In genomic region chr3:196207833-196208607, GRCh38 we compare ENCODE assay signal across 8 cellular contexts. TPM values are rescaled to one million over a fixed set of nuclear protein-coding genes. Genes with fewer than 3 reads are reported as not detected.
DNase-seq lines count a peak whose midpoint lies in the region; ATAC-seq and TF ChIP-seq lines count a peak whose summit lies in the region.

No MANE protein-coding gene starts in this region.

- CTCF ChIA-PET in BJ (lab: Yijun Ruan, JAX), result no interaction called here

- H3K27me3 ChIP-seq in BJ (ENCODE audit: control insufficient read depth, insufficient read depth, low read length) (peaks cover 11% of the 10 kb centered on the region), MG63 (no peaks in the 10 kb centered on the region), neutrophil (no peaks in the 10 kb centered on the region)

- H3K27ac ChIP-seq in neutrophil, result peak overlapping the region; percentile 59

- H3K4me3 ChIP-seq in BJ (ENCODE audit: low read depth, low read length) (peak overlapping the region; percentile 34), MG63 (peak overlapping the region; percentile 29; the same call in 1 of the 2 replicates), epithelial cell of proximal tubule (ENCODE audit: low read depth, low read length) (peak overlapping the region; percentile 35), neutrophil (ENCODE audit: low read depth in 1 of 2, low read length in 1 of 2) (peak overlapping the region; percentile 77 to 82)

- H3K4me1 ChIP-seq in neutrophil (ENCODE audit: control insufficient read depth in 1 of 2, insufficient read depth in 1 of 2, low read depth in 1 of 2, low read length in 1 of 2), result peaks cover 35 to 51% of the 10 kb centered on the region in 2 experiments

- H3K9me3 ChIP-seq in MG63 (peaks cover 7% of the 10 kb centered on the region; the same call in 1 of the 2 replicates), neutrophil (no peaks in the 10 kb centered on the region)

- ATAC-seq in GM19035 (IDR thresholded peaks at IDR 0.05; ENCODE audit: unreplicated experiment), result no peak
- ATAC-seq in HG03135 (IDR thresholded peaks at IDR 0.05; ENCODE audit: unreplicated experiment), result no peak

- DNase-seq in BJ (ENCODE audit: low read depth), result no peak
- DNase-seq in MG63, result peak; percentile 41
- DNase-seq in activated CD8-positive, alpha-beta memory T cell treated with anti-CD3 and anti-CD28 coated beads for 1 hour (ENCODE audit: extremely low read depth in 1 of 2, low read depth in 1 of 2), result peak; percentile 21 to 41
- no peak for DNase-seq in epithelial cell of proximal tubule (ENCODE audit: low read depth)
- DNase-seq in NCI-H524 treated with DMSO at 0.1 percent for 48 hours (lab: John Stamatoyannopoulos, UW), result no peak

- POLR2A ChIA-PET in BJ (lab: Charles Lee), result no interaction called here

- TF ChIP-seq CTCF in BJ (IDR thresholded peaks at IDR 0.05; ENCODE audit: insufficient read depth, low read depth, low read length) (no peak), epithelial cell of proximal tubule (conservative IDR thresholded peaks at IDR 0.05; ENCODE audit: low read depth, low read length) (no peak), neutrophil (IDR thresholded peaks at IDR 0.05) (no peak)

- no peaks in the 10 kb centered on the region for H3K36me3 ChIP-seq in BJ (ENCODE audit: control insufficient read depth, insufficient read depth, low read length)
- no peaks in the 10 kb centered on the region for H3K36me3 ChIP-seq in MG63
- no peaks in the 10 kb centered on the region for H3K36me3 ChIP-seq in neutrophil

RNA-seq across cellular contexts. Expression of gene ZDHHC19, which starts 3.2 kb away (rescaled TPM):
- not detected in 2 replicates for polyA plus RNA-seq in BJ (2011; rRNA removed)
- not detected in 2 replicates for polyA minus RNA-seq in BJ (2011; rRNA and poly(A)+ RNA removed)
- total RNA-seq in MG63 (2014; rRNA removed; shearing (Covaris generic); ENCODE audit: low replicate concordance), result not detected in 2 replicates
- total RNA-seq in epithelial cell of proximal tubule, result not detected in 2 replicates

RNA-seq across cellular contexts. Expression of gene SLC51A, which starts 8.3 kb away (rescaled TPM):
- not detected in 2 replicates for polyA plus RNA-seq in BJ (2011; rRNA removed)
- polyA minus RNA-seq in BJ (2011; rRNA and poly(A)+ RNA removed), result not detected in 2 replicates
- total RNA-seq in MG63 (2014; rRNA removed; shearing (Covaris generic); ENCODE audit: low replicate concordance), result not detected in 2 replicates
- total RNA-seq in epithelial cell of proximal tubule, result 0.12 TPM in 1 of 2 replicates, not detected in the other

Comparison
In these comparisons a context has a peak if more than half of its experiments do, and no peak if none do; other contexts are left out.
1. DNase-seq: peak in MG63 (single experiment) and activated CD8-positive, alpha-beta memory T cell treated with anti-CD3 and anti-CD28 coated beads for 1 hour (2 of 2); none in BJ (single experiment), epithelial cell of proximal tubule (single experiment) and NCI-H524 treated with DMSO at 0.1 percent for 48 hours (single experiment).
2. H3K4me3 ChIP-seq: peak in every context shown above with its lines; median percentile 80 in neutrophil; 35 in epithelial cell of proximal tubule; 34 in BJ; 29 in MG63.